ENCODE assay signal across 1 cellular context in the genomic region with DNA sequence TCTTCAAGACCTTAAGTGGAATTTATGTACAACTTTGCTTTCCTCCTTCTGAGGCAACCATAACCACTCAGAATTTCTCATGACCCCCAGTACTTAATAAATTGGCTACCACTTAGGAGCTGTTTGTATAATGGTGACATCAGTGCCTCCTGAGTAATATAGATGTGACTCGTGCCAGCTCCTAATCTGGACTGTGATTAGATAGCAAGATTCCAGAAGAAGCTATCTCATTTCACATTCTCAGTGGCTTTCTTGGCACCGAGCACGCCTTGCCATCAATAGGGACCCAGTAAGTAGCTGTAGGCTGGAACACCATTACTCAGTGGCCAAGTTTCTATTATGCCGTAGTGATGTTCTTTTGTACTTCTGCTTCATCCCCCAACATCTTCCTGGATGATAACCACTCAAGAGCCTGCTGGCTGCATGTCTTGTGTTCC.
TF ChIP-seq lines count a peak whose summit lies in the region.

No MANE protein-coding gene starts in this region.

TF ChIP-seq in HEK293, 187 proteins besides CTCF, POLR2A, EP300 and RAD21 (continued from another document):
- no peak for TF ChIP-seq MZF1 (tag by site-specific recombination; IDR thresholded peaks at IDR 0.05; ENCODE audit: borderline replicate concordance)
- TF ChIP-seq, protein P1, sequence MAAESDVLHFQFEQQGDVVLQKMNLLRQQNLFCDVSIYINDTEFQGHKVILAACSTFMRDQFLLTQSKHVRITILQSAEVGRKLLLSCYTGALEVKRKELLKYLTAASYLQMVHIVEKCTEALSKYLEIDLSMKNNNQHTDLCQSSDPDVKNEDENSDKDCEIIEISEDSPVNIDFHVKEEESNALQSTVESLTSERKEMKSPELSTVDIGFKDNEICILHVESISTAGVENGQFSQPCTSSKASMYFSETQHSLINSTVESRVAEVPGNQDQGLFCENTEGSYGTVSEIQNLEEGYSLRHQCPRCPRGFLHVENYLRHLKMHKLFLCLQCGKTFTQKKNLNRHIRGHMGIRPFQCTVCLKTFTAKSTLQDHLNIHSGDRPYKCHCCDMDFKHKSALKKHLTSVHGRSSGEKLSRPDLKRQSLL (tag by site-specific recombination; IDR thresholded peaks at IDR 0.05): no peak
- TF ChIP-seq, protein P2, sequence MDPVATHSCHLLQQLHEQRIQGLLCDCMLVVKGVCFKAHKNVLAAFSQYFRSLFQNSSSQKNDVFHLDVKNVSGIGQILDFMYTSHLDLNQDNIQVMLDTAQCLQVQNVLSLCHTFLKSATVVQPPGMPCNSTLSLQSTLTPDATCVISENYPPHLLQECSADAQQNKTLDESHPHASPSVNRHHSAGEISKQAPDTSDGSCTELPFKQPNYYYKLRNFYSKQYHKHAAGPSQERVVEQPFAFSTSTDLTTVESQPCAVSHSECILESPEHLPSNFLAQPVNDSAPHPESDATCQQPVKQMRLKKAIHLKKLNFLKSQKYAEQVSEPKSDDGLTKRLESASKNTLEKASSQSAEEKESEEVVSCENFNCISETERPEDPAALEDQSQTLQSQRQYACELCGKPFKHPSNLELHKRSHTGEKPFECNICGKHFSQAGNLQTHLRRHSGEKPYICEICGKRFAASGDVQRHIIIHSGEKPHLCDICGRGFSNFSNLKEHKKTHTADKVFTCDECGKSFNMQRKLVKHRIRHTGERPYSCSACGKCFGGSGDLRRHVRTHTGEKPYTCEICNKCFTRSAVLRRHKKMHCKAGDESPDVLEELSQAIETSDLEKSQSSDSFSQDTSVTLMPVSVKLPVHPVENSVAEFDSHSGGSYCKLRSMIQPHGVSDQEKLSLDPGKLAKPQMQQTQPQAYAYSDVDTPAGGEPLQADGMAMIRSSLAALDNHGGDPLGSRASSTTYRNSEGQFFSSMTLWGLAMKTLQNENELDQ (tag by site-specific recombination; IDR thresholded peaks at IDR 0.05; ENCODE audit: low read depth): no peak
- no peak for TF ChIP-seq REPIN1 (tag by site-specific recombination; IDR thresholded peaks at IDR 0.05; ENCODE audit: low read depth)
- TF ChIP-seq ZBTB1 (tag by site-specific recombination; IDR thresholded peaks at IDR 0.05): no peak
- TF ChIP-seq, protein P3, sequence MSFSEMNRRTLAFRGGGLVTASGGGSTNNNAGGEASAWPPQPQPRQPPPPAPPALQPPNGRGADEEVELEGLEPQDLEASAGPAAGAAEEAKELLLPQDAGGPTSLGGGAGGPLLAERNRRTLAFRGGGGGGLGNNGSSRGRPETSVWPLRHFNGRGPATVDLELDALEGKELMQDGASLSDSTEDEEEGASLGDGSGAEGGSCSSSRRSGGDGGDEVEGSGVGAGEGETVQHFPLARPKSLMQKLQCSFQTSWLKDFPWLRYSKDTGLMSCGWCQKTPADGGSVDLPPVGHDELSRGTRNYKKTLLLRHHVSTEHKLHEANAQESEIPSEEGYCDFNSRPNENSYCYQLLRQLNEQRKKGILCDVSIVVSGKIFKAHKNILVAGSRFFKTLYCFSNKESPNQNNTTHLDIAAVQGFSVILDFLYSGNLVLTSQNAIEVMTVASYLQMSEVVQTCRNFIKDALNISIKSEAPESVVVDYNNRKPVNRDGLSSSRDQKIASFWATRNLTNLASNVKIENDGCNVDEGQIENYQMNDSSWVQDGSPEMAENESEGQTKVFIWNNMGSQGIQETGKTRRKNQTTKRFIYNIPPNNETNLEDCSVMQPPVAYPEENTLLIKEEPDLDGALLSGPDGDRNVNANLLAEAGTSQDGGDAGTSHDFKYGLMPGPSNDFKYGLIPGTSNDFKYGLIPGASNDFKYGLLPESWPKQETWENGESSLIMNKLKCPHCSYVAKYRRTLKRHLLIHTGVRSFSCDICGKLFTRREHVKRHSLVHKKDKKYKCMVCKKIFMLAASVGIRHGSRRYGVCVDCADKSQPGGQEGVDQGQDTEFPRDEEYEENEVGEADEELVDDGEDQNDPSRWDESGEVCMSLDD (tag by site-specific recombination; IDR thresholded peaks at IDR 0.05): no peak
- 0 out of 2 replicates have a peak, but pooled peaks have one; percentile 35 for TF ChIP-seq BCL11A (tag by site-specific recombination; IDR thresholded peaks at IDR 0.05; ENCODE audit: low read depth)
- peak; percentile 52; the same call in 1 of the 2 replicates for TF ChIP-seq ZNF10 (tag by site-specific recombination; IDR thresholded peaks at IDR 0.05)
- TF ChIP-seq, protein P4, sequence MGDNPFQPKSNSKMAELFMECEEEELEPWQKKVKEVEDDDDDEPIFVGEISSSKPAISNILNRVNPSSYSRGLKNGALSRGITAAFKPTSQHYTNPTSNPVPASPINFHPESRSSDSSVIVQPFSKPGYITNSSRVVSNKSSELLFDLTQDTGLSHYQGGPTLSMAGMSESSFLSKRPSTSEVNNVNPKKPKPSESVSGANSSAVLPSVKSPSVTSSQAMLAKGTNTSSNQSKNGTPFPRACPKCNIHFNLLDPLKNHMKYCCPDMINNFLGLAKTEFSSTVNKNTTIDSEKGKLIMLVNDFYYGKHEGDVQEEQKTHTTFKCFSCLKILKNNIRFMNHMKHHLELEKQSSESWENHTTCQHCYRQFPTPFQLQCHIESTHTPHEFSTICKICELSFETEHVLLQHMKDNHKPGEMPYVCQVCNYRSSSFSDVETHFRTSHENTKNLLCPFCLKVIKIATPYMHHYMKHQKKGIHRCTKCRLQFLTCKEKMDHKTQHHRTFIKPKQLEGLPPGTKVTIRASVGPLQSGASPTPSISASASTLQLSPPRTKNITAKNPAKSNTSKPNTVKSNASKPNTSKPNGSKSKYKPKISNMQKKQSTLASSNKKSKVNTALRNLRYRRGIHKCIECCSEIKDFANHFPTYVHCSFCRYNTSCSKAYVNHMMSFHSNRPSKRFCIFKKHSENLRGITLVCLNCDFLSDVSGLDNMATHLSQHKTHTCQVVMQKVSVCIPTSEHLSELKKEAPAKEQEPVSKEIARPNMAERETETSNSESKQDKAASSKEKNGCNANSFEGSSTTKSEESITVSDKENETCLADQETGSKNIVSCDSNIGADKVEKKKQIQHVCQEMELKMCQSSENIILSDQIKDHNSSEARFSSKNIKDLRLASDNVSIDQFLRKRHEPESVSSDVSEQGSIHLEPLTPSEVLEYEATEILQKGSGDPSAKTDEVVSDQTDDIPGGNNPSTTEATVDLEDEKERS (tag by site-specific recombination; IDR thresholded peaks at IDR 0.05): no peak
- no peak for TF ChIP-seq ZNF423 (tag by site-specific recombination; IDR thresholded peaks at IDR 0.05)
- TF ChIP-seq ZNF530 (tag by site-specific recombination; IDR thresholded peaks at IDR 0.05; ENCODE audit: low read depth): no peak
- no peak for TF ChIP-seq ZBTB7A (tag by site-specific recombination; IDR thresholded peaks at IDR 0.05; ENCODE audit: low read depth)
- no peak for TF ChIP-seq ZNF138 (tag by site-specific recombination; IDR thresholded peaks at IDR 0.05; ENCODE audit: borderline replicate concordance)
- no peak for TF ChIP-seq ZBTB8A (tag by site-specific recombination; IDR thresholded peaks at IDR 0.05)
- peak; percentile 69; the same call in 1 of the 2 replicates for TF ChIP-seq ZNF394 (tag by site-specific recombination; IDR thresholded peaks at IDR 0.05; ENCODE audit: borderline replicate concordance)
- no peak for TF ChIP-seq KLF7 (tag by site-specific recombination; IDR thresholded peaks at IDR 0.05; ENCODE audit: borderline replicate concordance)
- no peak for TF ChIP-seq ZNF785 (tag by site-specific recombination; IDR thresholded peaks at IDR 0.05)
- TF ChIP-seq EGR2 (tag by site-specific recombination; IDR thresholded peaks at IDR 0.05; ENCODE audit: low read depth): no peak
- TF ChIP-seq ZNF561 (tag by site-specific recombination; IDR thresholded peaks at IDR 0.05; ENCODE audit: borderline replicate concordance): no peak
- TF ChIP-seq, protein P5, sequence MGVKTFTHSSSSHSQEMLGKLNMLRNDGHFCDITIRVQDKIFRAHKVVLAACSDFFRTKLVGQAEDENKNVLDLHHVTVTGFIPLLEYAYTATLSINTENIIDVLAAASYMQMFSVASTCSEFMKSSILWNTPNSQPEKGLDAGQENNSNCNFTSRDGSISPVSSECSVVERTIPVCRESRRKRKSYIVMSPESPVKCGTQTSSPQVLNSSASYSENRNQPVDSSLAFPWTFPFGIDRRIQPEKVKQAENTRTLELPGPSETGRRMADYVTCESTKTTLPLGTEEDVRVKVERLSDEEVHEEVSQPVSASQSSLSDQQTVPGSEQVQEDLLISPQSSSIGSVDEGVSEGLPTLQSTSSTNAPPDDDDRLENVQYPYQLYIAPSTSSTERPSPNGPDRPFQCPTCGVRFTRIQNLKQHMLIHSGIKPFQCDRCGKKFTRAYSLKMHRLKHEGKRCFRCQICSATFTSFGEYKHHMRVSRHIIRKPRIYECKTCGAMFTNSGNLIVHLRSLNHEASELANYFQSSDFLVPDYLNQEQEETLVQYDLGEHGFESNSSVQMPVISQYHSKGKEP (tag by site-specific recombination; IDR thresholded peaks at IDR 0.05): no peak
- no peak for TF ChIP-seq ZNF37A (tag by site-specific recombination; IDR thresholded peaks at IDR 0.05)
- no peak for TF ChIP-seq ZNF610 (tag by site-specific recombination; IDR thresholded peaks at IDR 0.05; ENCODE audit: borderline replicate concordance)
- no peak for TF ChIP-seq ZNF510 (tag by site-specific recombination; IDR thresholded peaks at IDR 0.05; ENCODE audit: insufficient replicate concordance)
- TF ChIP-seq ZNF701 (tag by site-specific recombination; IDR thresholded peaks at IDR 0.05): no peak
